In the genomic region with DNA sequence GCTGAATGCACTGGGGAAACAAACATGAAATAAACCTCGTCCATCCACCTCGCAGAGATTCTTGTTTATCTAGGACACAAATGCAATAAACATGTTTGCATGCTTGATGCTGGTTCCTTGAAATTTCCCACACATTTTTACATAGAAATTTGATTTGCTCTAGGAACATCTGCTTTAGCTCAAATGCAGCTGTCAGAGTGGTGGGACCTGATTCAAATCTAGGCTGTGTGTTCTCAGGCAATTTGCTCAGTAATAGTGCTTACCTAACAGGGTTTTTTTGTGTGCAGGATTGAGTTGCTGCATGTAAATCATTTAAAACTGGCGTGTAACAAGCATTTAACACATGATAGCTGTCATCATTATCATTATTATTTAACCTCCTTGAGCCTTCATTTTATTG, we compare ENCODE assay signal across 21 cellular contexts.
"Had no signal": no experiment of that assay in that cellular context is flagged by ENCODE, and none has a peak within 500 bp of the region (broad histone marks: within the 10 kb centered on the region; RNA-seq: fewer than 3 reads in every experiment).

No MANE protein-coding gene starts in this region.

- H3K27ac ChIP-seq: HL-60, KMS-11, RWPE1 had no signal

- H3K9ac ChIP-seq: KMS-11 had no signal

- H3K4me3 ChIP-seq: K562 had no signal

- H3K4me2 ChIP-seq: KMS-11 had no signal

- DNase-seq: Kasumi-1, MM.1S, NCI-H1092 treated with DMSO at 0.1 percent for 48 hours, NCI-H1436, NCI-H187, NCI-H2029, NCI-H2081 treated with DMSO at 0.1 percent for 48 hours, NCI-H2171, NCI-H226, NCI-H446, NCI-H510A, NCI-H524 treated with DMSO at 0.1 percent for 48 hours, NCI-H69, NCI-H774, SHP77, SW 1271 had no signal

- ATAC-seq: K562, Panc1 had no signal
